14 cellular contexts compared by ENCODE assay signal in genomic region chr3:59733041-59733809, GRCh38.
"Had no signal": no experiment of that assay in that cellular context is flagged by ENCODE, and none has a peak within 500 bp of the region (broad histone marks: within the 10 kb centered on the region; RNA-seq: fewer than 3 reads in every experiment).

No MANE protein-coding gene starts in this region.

- H3K27ac ChIP-seq: ascending aorta, foreskin keratinocyte, sigmoid colon had no signal

- H3K4me1 ChIP-seq: ascending aorta, foreskin keratinocyte, sigmoid colon had no signal

- H3K27ac Mint-ChIP-seq: effector memory CD8-positive, alpha-beta T cell; immature natural killer cell; T-helper 1 cell treated with Interleukin-12 subunit alpha and Interleukin-12 subunit beta and Interleukin-4 antibody, amounts not matched to agents 30 μg/mL and 1 μg/mL, for 36 hours; WTC11 had no signal

- H3K27me3 ChIP-seq: ascending aorta, sigmoid colon had no signal

- H3K4me3 Mint-ChIP-seq: effector memory CD8-positive, alpha-beta T cell; T-helper 1 cell treated with Interleukin-12 subunit alpha and Interleukin-12 subunit beta and Interleukin-4 antibody, amounts not matched to agents 30 μg/mL and 1 μg/mL, for 36 hours; WTC11 had no signal

- ATAC-seq: effector memory CD8-positive, alpha-beta T cell; foreskin keratinocyte; WTC11 had no signal

- H3K9me3 ChIP-seq: ascending aorta, sigmoid colon had no signal

- H3K36me3 Mint-ChIP-seq: immature natural killer cell, WTC11 had no signal

- DNase-seq: activated CD4-positive, alpha-beta T cell treated with anti-CD3 and anti-CD28 coated beads for 48 hours; activated naive CD4-positive, alpha-beta T cell; activated T-cell treated with anti-CD3 and anti-CD28 coated beads for 4 hours; dermis blood vessel endothelial cell; effector memory CD8-positive, alpha-beta T cell; foreskin keratinocyte; head of caudate nucleus; immature natural killer cell; sigmoid colon; stimulated activated CD4-positive, alpha-beta T cell treated with anti-CD3 and anti-CD28 coated beads, Interleukin-12 subunit alpha, Interleukin-12 subunit beta, amount 100 ng/mL, for 4 hours; stimulated activated CD4-positive, alpha-beta T cell treated with anti-CD3 and anti-CD28 coated beads, Interleukin-2, amount 100 ng/mL, for 24 hours had no signal

- H3K36me3 ChIP-seq: ascending aorta, sigmoid colon had no signal

- H3K4me3 ChIP-seq: ascending aorta, sigmoid colon had no signal

- H3K9me3 Mint-ChIP-seq: effector memory CD8-positive, alpha-beta T cell; immature natural killer cell; T-helper 1 cell treated with Interleukin-12 subunit alpha and Interleukin-12 subunit beta and Interleukin-4 antibody, amounts not matched to agents 30 μg/mL and 1 μg/mL, for 36 hours; WTC11 had no signal
